10 cellular contexts compared by ENCODE assay signal in the genomic region with DNA sequence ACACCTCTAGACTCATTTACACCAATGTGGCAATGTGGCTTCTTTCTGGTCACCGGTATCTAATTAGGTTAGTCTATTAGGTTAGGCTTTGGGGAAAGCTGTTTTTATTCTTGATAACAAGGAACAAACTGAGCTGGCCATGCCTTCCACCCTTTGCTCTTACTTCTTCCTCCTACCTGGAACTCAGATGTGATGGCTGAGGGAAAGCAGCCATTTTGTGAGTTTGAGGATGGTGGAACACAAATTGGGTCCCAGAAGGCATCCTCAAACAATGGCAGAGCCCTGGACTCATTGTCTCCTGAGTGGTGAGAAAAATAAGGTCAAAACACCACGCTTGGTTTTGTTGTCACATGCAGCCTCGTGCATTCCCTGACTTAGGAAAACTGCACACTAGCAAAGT. TPM values are rescaled to one million over a fixed set of nuclear protein-coding genes. Genes with fewer than 3 reads are reported as not detected.
"Had no signal": no experiment of that assay in that cellular context is flagged by ENCODE, and none has a peak within 500 bp of the region (broad histone marks: within the 10 kb centered on the region; RNA-seq: fewer than 3 reads in every experiment).

No MANE protein-coding gene starts in this region.

- H3K27ac ChIP-seq: GM23248 had no signal

- H3K4me3 Mint-ChIP-seq: H9, HFFc6, IgD-negative memory B cell had no signal

- ATAC-seq: HepG2 had no signal

- H3K4me1 Mint-ChIP-seq: IgD-negative memory B cell had no signal

- H3K4me3 ChIP-seq: GM23248 had no signal

- H3K9ac ChIP-seq: GM23248 had no signal

- H3K27ac Mint-ChIP-seq: HFFc6, IgD-negative memory B cell had no signal

- H3K9me3 Mint-ChIP-seq: HFFc6 had no signal

- H2AFZ ChIP-seq: GM23248 had no signal

- FAIRE-seq: H54, HepG2 had no signal

- DNase-seq: GM23248, GOT3, H9, HCEC 1CT, HFFc6, KG1 had no signal

RNA-seq across cellular contexts. Expression of gene CDH4, which starts 7.7 kb away (rescaled TPM):
- total RNA-seq: HepG2, HT-29 had no signal
- polyA plus RNA-seq: HepG2, IgD-negative memory B cell had no signal
